Comparison of ENCODE assay signal across 20 cellular contexts in genomic region chr6:46393940-46394337, GRCh38.
"Had no signal": no experiment of that assay in that cellular context is flagged by ENCODE, and none has a peak within 500 bp of the region (broad histone marks: within the 10 kb centered on the region; RNA-seq: fewer than 3 reads in every experiment).

No MANE protein-coding gene starts in this region.

- H3K27me3 ChIP-seq: breast epithelium, esophagus squamous epithelium, hepatocyte, stomach had no signal

- H3K27ac ChIP-seq: esophagus squamous epithelium, hepatocyte, prostate gland, stomach had no signal

- H3K4me2 ChIP-seq: hepatocyte, smooth muscle cell had no signal

- H2AFZ ChIP-seq: hepatocyte had no signal

- H3K79me2 ChIP-seq: hepatocyte had no signal

- H3K4me1 ChIP-seq: breast epithelium, esophagus squamous epithelium, prostate gland had no signal

- H3K4me3 ChIP-seq: breast epithelium, esophagus squamous epithelium, hepatocyte, lung, prostate gland, smooth muscle cell, stomach had no signal

- ATAC-seq: activated CD4-positive, CD25-positive, alpha-beta regulatory T cell treated with anti-CD3 and anti-CD28 coated beads, Interleukin-2, amount 50 U/mL, for 24 hours; activated naive CD8-positive, alpha-beta T cell treated with anti-CD3 and anti-CD28 coated beads, Interleukin-2, amount 50 U/mL, for 24 hours; activated T-cell treated with anti-CD3 and anti-CD28 coated beads, Interleukin-2, amount 50 U/mL, for 4 hours; effector memory CD8-positive, alpha-beta T cell; left colon; sciatic nerve had no signal

- H3K36me3 ChIP-seq: breast epithelium, esophagus squamous epithelium, prostate gland, stomach had no signal

- DNase-seq: activated CD4-positive, alpha-beta T cell treated with anti-CD3 and anti-CD28 coated beads, Interleukin-2, amount 10 ng/mL, durations not matched to agents 7 days and 5 days; activated CD8-positive, alpha-beta memory T cell treated with anti-CD3 and anti-CD28 coated beads, Interleukin-2, amount 50 U/mL, for 4 hours; activated naive CD4-positive, alpha-beta T cell treated with anti-CD3 and anti-CD28 coated beads, Interleukin-2, amount 10 ng/mL, durations not matched to agents 7 days and 5 days; activated naive CD8-positive, alpha-beta T cell treated with anti-CD3 and anti-CD28 coated beads, Interleukin-2, amount 50 U/mL, for 24 hours; activated T-cell treated with anti-CD3 and anti-CD28 coated beads, Interleukin-2, amount 50 U/mL, for 4 hours; dermis blood vessel endothelial cell; effector memory CD8-positive, alpha-beta T cell; esophagus squamous epithelium; left colon; stimulated activated CD4-positive, alpha-beta T cell treated with anti-CD3 and anti-CD28 coated beads, Interleukin-4, amount 100 ng/mL, for 1 hour had no signal

- H3K9me3 ChIP-seq: breast epithelium, esophagus squamous epithelium, prostate gland, stomach had no signal

- FAIRE-seq: astrocyte, islet of Langerhans had no signal
